Comparison of ENCODE assay signal across 8 cellular contexts in genomic region chr3:56683122-56683817, GRCh38. TPM values are rescaled to one million over a fixed set of nuclear protein-coding genes. Genes with fewer than 3 reads are reported as not detected.
DNase-seq lines count a peak whose midpoint lies in the region; ATAC-seq and TF ChIP-seq lines count a peak whose summit lies in the region.

Gene TASOR (minus strand): TSS chr3:56683265. CDS start chr3:56683006, 259 bp downstream.

- H3K23ac ChIP-seq in trophoblast cell (ENCODE audit: low read length): no peak within 1 kb of the TSS

- peak within 1 kb of the TSS; percentile 91 for H3K4me2 ChIP-seq in Karpas-422 (ENCODE audit: low read depth, low read length, poor library complexity, severe bottlenecking)
- peak within 1 kb of the TSS; percentile 82 for H3K4me2 ChIP-seq in trophoblast cell (ENCODE audit: low read length)

- H3K79me2 ChIP-seq in Karpas-422 (ENCODE audit: low read length) (peaks cover 47% of the 10 kb centered on the region), trophoblast cell (ENCODE audit: control insufficient read depth, insufficient read depth, low read length, poor library complexity) (peaks cover 9% of the 10 kb centered on the region)

- peak; percentile 68 for DNase-seq in G401 (ENCODE audit: low spot score)
- DNase-seq in Karpas-422: peak; percentile 96
- DNase-seq in SW 1271 (lab: John Stamatoyannopoulos, UW): peak; percentile 43 to 44
- DNase-seq in activated naive CD8-positive, alpha-beta T cell treated with anti-CD3 and anti-CD28 coated beads, Interleukin-2, amount 50 U/mL, for 24 hours: peak; percentile 90
- DNase-seq in Right ventricle myocardium superior: peak; percentile 91
- DNase-seq in trophoblast cell: peak; percentile 60 to 81
- DNase-seq in tibial artery: peak; percentile 73 to 90

- peak within 1 kb of the TSS; percentile 62; the same call in 1 of the 2 replicates for H2AFZ ChIP-seq in Karpas-422 (ENCODE audit: low read length)
- peak within 1 kb of the TSS; percentile 93 for H2AFZ ChIP-seq in trophoblast cell (ENCODE audit: insufficient read depth, low read length, poor library complexity)

- peak within 1 kb of the TSS; percentile 77 for H3K4ac ChIP-seq in trophoblast cell (ENCODE audit: low read depth, low read length)

- no CpG with 5 or more reads among the region's 68 CpGs for WGBS in trophoblast cell (ENCODE audit: extremely low coverage, insufficient coverage, insufficient read length)

- H3K9ac ChIP-seq in Karpas-422 (ENCODE audit: low read length): peak within 1 kb of the TSS; percentile 98
- peak within 1 kb of the TSS; percentile 89 for H3K9ac ChIP-seq in trophoblast cell (ENCODE audit: low read length)

- no peaks in the 10 kb centered on the region; the same call in 1 of the 2 replicates for H3K9me3 ChIP-seq in Karpas-422 (ENCODE audit: low read length)
- H3K9me3 ChIP-seq in trophoblast cell (ENCODE audit: insufficient read depth, low read depth, low read length): peaks cover 2% of the 10 kb centered on the region
- no peaks in the 10 kb centered on the region for H3K9me3 ChIP-seq in tibial artery

- H3K14ac ChIP-seq in trophoblast cell (ENCODE audit: low read length): peak within 1 kb of the TSS; percentile 96

- peaks cover 44% of the 10 kb centered on the region for H3K36me3 Mint-ChIP-seq in activated naive CD8-positive, alpha-beta T cell treated with anti-CD3 and anti-CD28 coated beads, Interleukin-2, amount 50 U/mL, for 24 hours (ENCODE audit: low read depth)

- in situ Hi-C loops in G401 (cut with HindIII; ENCODE audit: low sequenced_read_pairs): no loop called here

- H4K91ac ChIP-seq in trophoblast cell (ENCODE audit: low read depth, low read length): peak within 1 kb of the TSS; percentile 95

- peaks cover 40% of the 10 kb centered on the region for H3K4me1 Mint-ChIP-seq in activated naive CD8-positive, alpha-beta T cell treated with anti-CD3 and anti-CD28 coated beads, Interleukin-2, amount 50 U/mL, for 24 hours

- peak within 1 kb of the TSS; percentile 91 for H3K27ac Mint-ChIP-seq in activated naive CD8-positive, alpha-beta T cell treated with anti-CD3 and anti-CD28 coated beads, Interleukin-2, amount 50 U/mL, for 24 hours

- H4K12ac ChIP-seq in trophoblast cell (ENCODE audit: low read depth, low read length): peak within 1 kb of the TSS; percentile 90

- intact Hi-C loops in Right ventricle myocardium superior (cut with DNase I): no loop called here
- intact Hi-C loops in tibial artery (cut with DNase I; ENCODE audit: low total_unique reads): no loop called here

- H4K8ac ChIP-seq in trophoblast cell (ENCODE audit: low read depth, low read length): peak within 1 kb of the TSS; percentile 93

- H2BK5ac ChIP-seq in trophoblast cell (ENCODE audit: low read depth, low read length, poor library complexity): peak within 1 kb of the TSS; percentile 98

- no peaks in the 10 kb centered on the region for H3K27me3 Mint-ChIP-seq in activated naive CD8-positive, alpha-beta T cell treated with anti-CD3 and anti-CD28 coated beads, Interleukin-2, amount 50 U/mL, for 24 hours

- peaks cover 31% of the 10 kb centered on the region for H3K36me3 ChIP-seq in Karpas-422 (ENCODE audit: insufficient read depth, low read length)
- H3K36me3 ChIP-seq in trophoblast cell (ENCODE audit: control insufficient read depth in 1 of 2, insufficient read depth in 2 of 2, low read length in 2 of 2): peaks cover 0 to 2% of the 10 kb centered on the region in 2 experiments
- no peaks in the 10 kb centered on the region for H3K36me3 ChIP-seq in tibial artery

- H2BK120ac ChIP-seq in trophoblast cell (ENCODE audit: insufficient read depth, low read length, poor library complexity): peak within 1 kb of the TSS; percentile 90

- no peaks in the 10 kb centered on the region for H3K9me2 ChIP-seq in Karpas-422 (replicated peaks; ENCODE audit: insufficient read depth, low read length)

- peak within 1 kb of the TSS; percentile 95 for H3K4me3 Mint-ChIP-seq in activated naive CD8-positive, alpha-beta T cell treated with anti-CD3 and anti-CD28 coated beads, Interleukin-2, amount 50 U/mL, for 24 hours

- H3K27me3 ChIP-seq in Karpas-422 (ENCODE audit: low read length): no peaks in the 10 kb centered on the region
- H3K27me3 ChIP-seq in trophoblast cell (ENCODE audit: insufficient read depth, low read length): no peaks in the 10 kb centered on the region
- H3K27me3 ChIP-seq in tibial artery: no peaks in the 10 kb centered on the region

- peak within 1 kb of the TSS; percentile 84 for H2AK5ac ChIP-seq in trophoblast cell (ENCODE audit: low read length)

- peak; percentile 75 for ATAC-seq in GM21737 (IDR thresholded peaks at IDR 0.05; ENCODE audit: unreplicated experiment)
- ATAC-seq in activated naive CD8-positive, alpha-beta T cell treated with anti-CD3 and anti-CD28 coated beads, Interleukin-2, amount 50 U/mL, for 24 hours: peak; percentile 78
- peak; percentile 97 for ATAC-seq in Right ventricle myocardium superior (ENCODE audit: poor library complexity)

- H3K18ac ChIP-seq in trophoblast cell (ENCODE audit: low read length): peak within 1 kb of the TSS; percentile 100

- H3K27ac ChIP-seq in Karpas-422 (ENCODE audit: low read length) (peak within 1 kb of the TSS; percentile 89), trophoblast cell (ENCODE audit: low read depth, low read length) (peak within 1 kb of the TSS; percentile 96), tibial artery (peak within 1 kb of the TSS; percentile 97)

- peaks cover 12% of the 10 kb centered on the region for H3K79me1 ChIP-seq in trophoblast cell (ENCODE audit: low read length)

- H3K4me3 ChIP-seq in Karpas-422 (ENCODE audit: low read length) (peak within 1 kb of the TSS; percentile 83), trophoblast cell (ENCODE audit: low read depth, low read length) (peak within 1 kb of the TSS; percentile 80), tibial artery (peak within 1 kb of the TSS; percentile 76 to 78)

- H4K20me1 ChIP-seq in Karpas-422 (ENCODE audit: insufficient read depth, low read depth, low read length): no peaks in the 10 kb centered on the region

- H2BK12ac ChIP-seq in trophoblast cell (ENCODE audit: low read length): peak within 1 kb of the TSS; percentile 36

- H3K4me1 ChIP-seq in Karpas-422 (ENCODE audit: low read length) (peaks cover 30% of the 10 kb centered on the region), trophoblast cell (ENCODE audit: control insufficient read depth in 1 of 2, insufficient read depth in 2 of 2, low read length in 2 of 2) (peaks cover 3% of the 10 kb centered on the region in 2 experiments), tibial artery (peaks cover 0 to 28% (median 17%) of the 10 kb centered on the region in 4 donors)

- peaks cover 11% of the 10 kb centered on the region for H3K9me3 Mint-ChIP-seq in activated naive CD8-positive, alpha-beta T cell treated with anti-CD3 and anti-CD28 coated beads, Interleukin-2, amount 50 U/mL, for 24 hours

- no peak for TF ChIP-seq CTCF in tibial artery (IDR thresholded peaks at IDR 0.05)

RNA-seq across cellular contexts. Expression of gene TASOR, which starts in this region (rescaled TPM):
- 37.0 and 83.3 TPM in 2 replicates for total RNA-seq in G401 (2014; rRNA removed; shearing (Covaris generic))
- 87.5 and 112 TPM in 2 replicates for total RNA-seq in Karpas-422 (2014; rRNA removed; shearing (Covaris generic); ENCODE audit: low replicate concordance)
- 22.2 TPM for total RNA-seq in Right ventricle myocardium superior
- 23.0 and 25.1 TPM in 2 replicates for polyA plus RNA-seq in trophoblast cell (2013)

Comparison
In these comparisons a context has a peak if more than half of its experiments do, and no peak if none do; other contexts are left out.
1. Peak in every context shown above with its lines: DNase-seq, ATAC-seq, H3K4me3 ChIP-seq and H3K27ac ChIP-seq.
2. DNase-seq: peak in every context shown above with its lines; median percentile 96 in Karpas-422; 91 in Right ventricle myocardium superior; 90 in activated naive CD8-positive, alpha-beta T cell treated with anti-CD3 and anti-CD28 coated beads, Interleukin-2, amount 50 U/mL, for 24 hours; 82 in tibial artery; 70 in trophoblast cell; 68 in G401; 44 in SW 1271.